In genomic region chr19:45770192-45771101, GRCh38 we compare ENCODE assay signal across 1 cellular context.
TF ChIP-seq lines count a peak whose summit lies in the region.

No MANE protein-coding gene starts in this region.

TF ChIP-seq in K562, 482 proteins besides CTCF, POLR2A, EP300 and RAD21 (continued from another document and continues in another):
- peak; percentile 89 for TF ChIP-seq CTCFL (IDR thresholded peaks at IDR 0.05; ENCODE audit: borderline replicate concordance, insufficient read depth, low read depth, low read length, poor library complexity, severe bottlenecking)
- no peak for TF ChIP-seq MTA1 (IDR thresholded peaks at IDR 0.05; ENCODE audit: borderline replicate concordance)
- no peak; the same call in 1 of the 2 replicates for TF ChIP-seq JUN (IDR thresholded peaks at IDR 0.05; ENCODE audit: borderline replicate concordance, low read depth, low read length)
- TF ChIP-seq JUN (CRISPR knock-in tag; IDR thresholded peaks at IDR 0.05; ENCODE audit: borderline replicate concordance), result no peak
- no peak; the same call in 1 of the 2 replicates for TF ChIP-seq ELK3 (CRISPR knock-in tag; IDR thresholded peaks at IDR 0.05)
- TF ChIP-seq ZNF347 (CRISPR knock-in tag; IDR thresholded peaks at IDR 0.05; ENCODE audit: low read depth), result no peak
- TF ChIP-seq ZNF780A (CRISPR knock-in tag; IDR thresholded peaks at IDR 0.05), result 0 out of 2 replicates have a peak, but pooled peaks have one; percentile 48
- no peak for TF ChIP-seq KDM1A (IDR thresholded peaks at IDR 0.05)
- peak; percentile 74 for TF ChIP-seq E2F8 (IDR thresholded peaks at IDR 0.05; ENCODE audit: low read depth, partially characterized antibody)
- TF ChIP-seq, protein P1, sequence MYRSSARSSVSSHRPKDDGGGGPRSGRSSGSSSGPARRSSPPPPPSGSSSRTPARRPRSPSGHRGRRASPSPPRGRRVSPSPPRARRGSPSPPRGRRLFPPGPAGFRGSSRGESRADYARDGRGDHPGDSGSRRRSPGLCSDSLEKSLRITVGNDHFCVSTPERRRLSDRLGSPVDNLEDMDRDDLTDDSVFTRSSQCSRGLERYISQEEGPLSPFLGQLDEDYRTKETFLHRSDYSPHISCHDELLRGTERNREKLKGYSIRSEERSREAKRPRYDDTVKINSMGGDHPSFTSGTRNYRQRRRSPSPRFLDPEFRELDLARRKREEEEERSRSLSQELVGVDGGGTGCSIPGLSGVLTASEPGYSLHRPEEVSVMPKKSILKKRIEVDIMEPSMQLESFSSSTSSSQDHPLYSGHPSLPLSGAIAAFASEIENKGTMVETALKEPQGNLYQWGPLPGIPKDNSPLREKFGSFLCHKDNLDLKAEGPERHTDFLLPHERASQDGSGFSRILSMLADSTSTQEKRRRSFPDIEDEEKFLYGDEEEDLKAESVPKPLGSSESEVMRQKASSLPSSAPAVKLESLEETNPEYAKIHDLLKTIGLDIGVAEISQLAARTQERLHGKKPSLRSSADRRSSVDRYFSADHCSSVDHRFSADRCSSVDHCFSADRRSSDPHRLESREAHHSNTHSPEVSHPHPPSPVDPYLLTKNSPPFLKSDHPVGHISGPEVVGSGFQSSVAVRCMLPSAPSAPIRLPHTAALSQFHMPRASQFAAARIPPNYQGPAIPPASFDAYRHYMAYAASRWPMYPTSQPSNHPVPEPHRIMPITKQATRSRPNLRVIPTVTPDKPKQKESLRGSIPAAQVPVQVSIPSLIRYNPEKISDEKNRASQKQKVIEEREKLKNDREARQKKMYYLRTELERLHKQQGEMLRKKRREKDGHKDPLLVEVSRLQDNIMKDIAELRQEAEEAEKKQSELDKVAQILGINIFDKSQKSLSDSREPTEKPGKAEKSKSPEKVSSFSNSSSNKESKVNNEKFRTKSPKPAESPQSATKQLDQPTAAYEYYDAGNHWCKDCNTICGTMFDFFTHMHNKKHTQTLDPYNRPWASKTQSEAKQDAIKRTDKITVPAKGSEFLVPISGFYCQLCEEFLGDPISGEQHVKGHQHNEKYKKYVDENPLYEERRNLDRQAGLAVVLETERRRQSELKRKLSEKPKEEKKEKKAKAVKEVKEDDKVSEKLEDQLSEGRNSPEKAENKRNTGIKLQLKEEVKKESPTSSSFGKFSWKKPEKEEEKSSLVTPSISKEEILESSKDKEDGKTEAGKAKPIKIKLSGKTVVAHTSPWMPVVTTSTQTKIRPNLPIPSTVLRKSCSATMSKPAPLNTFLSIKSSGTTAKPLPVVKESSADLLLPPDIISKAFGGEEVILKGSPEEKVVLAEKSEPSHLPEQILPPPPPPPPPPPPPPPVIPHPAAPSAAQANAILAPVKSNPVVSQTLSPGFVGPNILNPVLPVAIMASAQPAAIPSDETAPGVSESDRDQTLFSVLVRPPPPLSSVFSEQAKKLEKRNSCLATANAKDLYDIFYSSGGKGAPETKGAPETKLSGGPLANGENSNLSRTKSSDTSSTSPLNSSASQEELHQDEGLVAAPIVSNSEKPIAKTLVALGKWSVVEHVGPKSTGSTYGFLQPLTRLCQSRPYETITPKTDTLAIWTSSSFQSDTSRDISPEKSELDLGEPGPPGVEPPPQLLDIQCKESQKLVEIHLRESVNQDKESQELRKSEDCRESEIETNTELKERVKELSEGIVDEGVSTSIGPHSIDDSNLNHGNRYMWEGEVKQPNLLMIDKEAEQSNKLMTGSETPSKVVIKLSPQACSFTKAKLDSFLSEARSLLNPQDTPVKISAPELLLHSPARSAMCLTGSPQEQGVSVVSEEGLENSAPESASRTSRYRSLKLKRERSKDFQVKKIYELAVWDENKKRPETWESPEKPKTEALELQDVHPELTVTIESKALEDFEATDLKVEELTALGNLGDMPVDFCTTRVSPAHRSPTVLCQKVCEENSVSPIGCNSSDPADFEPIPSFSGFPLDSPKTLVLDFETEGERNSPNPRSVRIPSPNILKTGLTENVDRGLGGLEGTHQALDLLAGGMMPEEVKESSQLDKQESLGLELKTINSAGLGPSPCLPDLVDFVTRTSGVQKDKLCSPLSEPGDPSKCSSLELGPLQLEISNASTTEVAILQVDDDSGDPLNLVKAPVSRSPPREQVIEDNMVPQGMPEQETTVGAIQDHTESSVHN (IDR thresholded peaks at IDR 0.05; ENCODE audit: borderline replicate concordance in 1 of 2, low read depth in 1 of 2), result peak in 1 of 2 experiments; percentile 50; a peak in 2 of 4 replicates
- TF ChIP-seq ZKSCAN8 (CRISPR knock-in tag; IDR thresholded peaks at IDR 0.05), result no peak
- peak; percentile 94 for TF ChIP-seq CTBP1 (IDR thresholded peaks at IDR 0.05; ENCODE audit: borderline replicate concordance)
- TF ChIP-seq ZC3H11A (IDR thresholded peaks at IDR 0.05; ENCODE audit: low read depth, low read length), result no peak
- TF ChIP-seq MED1 (CRISPR knock-in tag; IDR thresholded peaks at IDR 0.05; ENCODE audit: borderline replicate concordance), result no peak
- no peak for TF ChIP-seq HOXB6 (CRISPR knock-in tag; IDR thresholded peaks at IDR 0.05; ENCODE audit: borderline replicate concordance)
- TF ChIP-seq POLR2B (IDR thresholded peaks at IDR 0.05; ENCODE audit: low read depth, partially characterized antibody), result peak; percentile 71
- peak; percentile 81 for TF ChIP-seq ARID4B (CRISPR knock-in tag; IDR thresholded peaks at IDR 0.05)
- peak; percentile 98 for TF ChIP-seq PCBP1 (IDR thresholded peaks at IDR 0.05; ENCODE audit: low read depth, low read length, poor library complexity, severe bottlenecking)
- TF ChIP-seq RBM14 (IDR thresholded peaks at IDR 0.05; ENCODE audit: borderline replicate concordance, insufficient read depth, low read depth, low read length), result no peak
- no peak for TF ChIP-seq SRSF1 (IDR thresholded peaks at IDR 0.05; ENCODE audit: low read depth, low read length)
- no peak for TF ChIP-seq EWSR1 (IDR thresholded peaks at IDR 0.05; ENCODE audit: borderline replicate concordance, low read depth, partially characterized antibody)
- TF ChIP-seq ZNF696 (CRISPR knock-in tag; conservative IDR thresholded peaks at IDR 0.05), result no peak
- no peak for TF ChIP-seq MEIS2 (IDR thresholded peaks at IDR 0.05; ENCODE audit: partially characterized antibody)
- no peak; a peak in 2 of 4 replicates for TF ChIP-seq FOXA3 (CRISPR knock-in tag; conservative IDR thresholded peaks at IDR 0.05 in 1 of 2, IDR thresholded peaks at IDR 0.05 in 1 of 2)
- no peak; the same call in 1 of the 2 replicates for TF ChIP-seq NR2C1 (IDR thresholded peaks at IDR 0.05)
- TF ChIP-seq NR2C1 (tag; IDR thresholded peaks at IDR 0.05), result peak; percentile 38; the same call in 1 of the 2 replicates
- no peak for TF ChIP-seq ZFP30 (CRISPR knock-in tag; IDR thresholded peaks at IDR 0.05; ENCODE audit: borderline replicate concordance)
- no peak for TF ChIP-seq E4F1 (CRISPR knock-in tag; IDR thresholded peaks at IDR 0.05; ENCODE audit: borderline replicate concordance)
- TF ChIP-seq EZH2 (IDR thresholded peaks at IDR 0.05; ENCODE audit: borderline replicate concordance, low read depth, low read length), result no peak
- TF ChIP-seq SMARCA4 (IDR thresholded peaks at IDR 0.05), result peak; percentile 29; the same call in 1 of the 2 replicates
- TF ChIP-seq USF2 (CRISPR knock-in tag; IDR thresholded peaks at IDR 0.05), result no peak
- peak; percentile 96 for TF ChIP-seq L3MBTL2 (IDR thresholded peaks at IDR 0.05)
- TF ChIP-seq CREB1 (IDR thresholded peaks at IDR 0.05), result peak; percentile 7; the same call in 1 of the 2 replicates
- peak; percentile 81 for TF ChIP-seq CREB1 (CRISPR knock-in tag; IDR thresholded peaks at IDR 0.05)
